Comparison of ENCODE assay signal across 8 cellular contexts in genomic region chr1:172359531-172359991, GRCh38.
DNase-seq lines count a peak whose midpoint lies in the region; ATAC-seq and TF ChIP-seq lines count a peak whose summit lies in the region.

No MANE protein-coding gene starts in this region.

- no peak overlapping the region for H2AFZ ChIP-seq in SK-N-SH (ENCODE audit: low read depth)

- CTCF ChIA-PET in activated naive CD4-positive, alpha-beta T cell treated with anti-CD3 and anti-CD28 coated beads, Interleukin-2, amount 10 ng/mL, durations not matched to agents 7 days and 5 days (lab: Charles Lee) = interaction anchor here (0.9 to 3.0 kb wide), 6 partner anchors 18 to 714 kb away, joined by 3 to 15 read pairs (median 4); no protein-coding TSS in a partner anchor
- CTCF ChIA-PET in SK-N-SH (lab: Yijun Ruan, JAX) = interaction anchor here (0.6 to 2.9 kb wide), 9 partner anchors 15 to 357 kb away, joined by 3 to 15 read pairs (median 4); no protein-coding TSS in a partner anchor

- H3K27ac ChIP-seq in SK-N-SH (ENCODE audit: low read depth in 2 of 2, low read length in 1 of 2) (peak overlapping the region; percentile 97 to 100), gastroesophageal sphincter (peak overlapping the region; percentile 75 to 93 (median 85)), transverse colon (peak overlapping the region; percentile 82 to 91 (median 90))

- H3K4me3 ChIP-seq in SK-N-SH (ENCODE audit: low read depth in 2 of 2, low read length in 1 of 2) (peak overlapping the region in 1 of 2 experiments; percentile 48; a peak in 3 of 4 replicates), gastroesophageal sphincter (no peak overlapping the region), transverse colon (no peak overlapping the region)

- WGBS in SK-N-SH (ENCODE audit: low lambda C conversion rate) = 1% methylated on average over 3 of the region's 3 CpGs
- 8 to 13% methylated on average over 3 of the region's 3 CpGs for WGBS in gastroesophageal sphincter (ENCODE audit: low coverage in 1 of 2), 2 donors
- WGBS in transverse colon (ENCODE audit: low coverage in 1 of 2), 2 donors = 10 to 22% methylated on average over 3 of the region's 3 CpGs

- peaks cover 34% of the 10 kb centered on the region for H3K4me1 Mint-ChIP-seq in activated naive CD4-positive, alpha-beta T cell treated with anti-CD3 and anti-CD28 coated beads, Interleukin-2, amount 10 ng/mL, durations not matched to agents 7 days and 5 days

- H3K27ac Mint-ChIP-seq in activated naive CD4-positive, alpha-beta T cell treated with anti-CD3 and anti-CD28 coated beads, Interleukin-2, amount 10 ng/mL, durations not matched to agents 7 days and 5 days = peak overlapping the region; percentile 86

- no peaks in the 10 kb centered on the region for H3K36me3 Mint-ChIP-seq in activated naive CD4-positive, alpha-beta T cell treated with anti-CD3 and anti-CD28 coated beads, Interleukin-2, amount 10 ng/mL, durations not matched to agents 7 days and 5 days

- no peak for TF ChIP-seq RAD21 in SK-N-SH (IDR thresholded peaks at IDR 0.05; ENCODE audit: low read length)

- no peaks in the 10 kb centered on the region for H3K9me3 Mint-ChIP-seq in activated naive CD4-positive, alpha-beta T cell treated with anti-CD3 and anti-CD28 coated beads, Interleukin-2, amount 10 ng/mL, durations not matched to agents 7 days and 5 days

- H3K27me3 ChIP-seq in SK-N-SH (ENCODE audit: insufficient read depth) (no peaks in the 10 kb centered on the region), gastroesophageal sphincter (no peaks in the 10 kb centered on the region), transverse colon (no peaks in the 10 kb centered on the region)

- no peaks in the 10 kb centered on the region for H3K9me2 ChIP-seq in SK-N-SH

- TF ChIP-seq EP300 in SK-N-SH (IDR thresholded peaks at IDR 0.05; ENCODE audit: borderline replicate concordance in 1 of 2, low read depth in 1 of 2, low read length in 1 of 2) (no peak), gastroesophageal sphincter (IDR thresholded peaks at IDR 0.05) (no peak), transverse colon (IDR thresholded peaks at IDR 0.05; ENCODE audit: low read depth) (peak; percentile 58)

- H3K4me2 ChIP-seq in SK-N-SH = peak overlapping the region; percentile 69

- no peaks in the 10 kb centered on the region for H4K20me1 ChIP-seq in SK-N-SH (ENCODE audit: insufficient read depth)

- ATAC-seq in gastroesophageal sphincter (no peak), GM18867 (IDR thresholded peaks at IDR 0.05; ENCODE audit: unreplicated experiment) (no peak), GM18861 (IDR thresholded peaks at IDR 0.05; ENCODE audit: unreplicated experiment) (no peak)

- H3K9me3 ChIP-seq in SK-N-SH (no peaks in the 10 kb centered on the region), gastroesophageal sphincter (no peaks in the 10 kb centered on the region), transverse colon (no peaks in the 10 kb centered on the region)

- TF ChIP-seq CTCF in SK-N-SH (IDR thresholded peaks at IDR 0.05) = no peak
- no peak for TF ChIP-seq CTCF in gastroesophageal sphincter (IDR thresholded peaks at IDR 0.05)
- TF ChIP-seq CTCF in transverse colon (IDR thresholded peaks at IDR 0.05) = no peak

- H3K36me3 ChIP-seq in SK-N-SH (replicated peaks in 1 of 2; ENCODE audit: control insufficient read depth in 1 of 2, insufficient read depth in 2 of 2, low read length in 1 of 2) = no peaks in the 10 kb centered on the region
- H3K36me3 ChIP-seq in gastroesophageal sphincter = no peaks in the 10 kb centered on the region
- no peaks in the 10 kb centered on the region for H3K36me3 ChIP-seq in transverse colon

- peaks cover 44% of the 10 kb centered on the region for H3F3A ChIP-seq in SK-N-SH (replicated peaks; ENCODE audit: insufficient read depth)

- H3K4me3 Mint-ChIP-seq in activated naive CD4-positive, alpha-beta T cell treated with anti-CD3 and anti-CD28 coated beads, Interleukin-2, amount 10 ng/mL, durations not matched to agents 7 days and 5 days = no peak overlapping the region

- H3K27me3 Mint-ChIP-seq in activated naive CD4-positive, alpha-beta T cell treated with anti-CD3 and anti-CD28 coated beads, Interleukin-2, amount 10 ng/mL, durations not matched to agents 7 days and 5 days = no peaks in the 10 kb centered on the region

- no peak for DNase-seq in activated naive CD4-positive, alpha-beta T cell treated with anti-CD3 and anti-CD28 coated beads, Interleukin-2, amount 10 ng/mL, durations not matched to agents 7 days and 5 days
- no peak for DNase-seq in activated naive CD4-positive, alpha-beta T cell (lab: John Stamatoyannopoulos, UW)
- no peak for DNase-seq in SK-N-SH
- DNase-seq in transverse colon = no peak
- no peak for DNase-seq in activated CD4-positive, alpha-beta T cell treated with anti-CD3 and anti-CD28 coated beads for 48 hours

- POLR2A ChIA-PET in SK-N-SH (lab: Yijun Ruan, JAX) = interaction anchor here (0.6 to 2.0 kb wide), 3 partner anchors 16 to 248 kb away, joined by 3 to 9 read pairs (median 4); no protein-coding TSS in a partner anchor

- intact Hi-C loops in transverse colon (cut with DNase I; ENCODE audit: low total_unique reads) = loop anchor here (2.0 kb wide), 1 partner anchor 39 kb away; no protein-coding TSS in a partner anchor

- H3K79me2 ChIP-seq in SK-N-SH (ENCODE audit: insufficient read depth) = no peaks in the 10 kb centered on the region

- peak overlapping the region; percentile 59; the same call in 1 of the 2 replicates for H3K9ac ChIP-seq in SK-N-SH

- H3K4me1 ChIP-seq in SK-N-SH (ENCODE audit: control insufficient read depth in 1 of 2, insufficient read depth in 2 of 2, low read depth in 1 of 2, low read length in 1 of 2) = peaks cover 49 to 50% of the 10 kb centered on the region in 2 experiments; a peak in 3 of 4 replicates
- H3K4me1 ChIP-seq in gastroesophageal sphincter = peaks cover 15 to 55% (median 20%) of the 10 kb centered on the region in 3 donors
- peaks cover 40 to 69% (median 53%) of the 10 kb centered on the region in 4 donors for H3K4me1 ChIP-seq in transverse colon

- in situ Hi-C loops in transverse colon (cut with MboI; ENCODE audit: low pct_ligation_motif_present in 1 of 4, low pct_unique_long_range_greater_than_20kb in 1 of 4, low sequenced_read_pairs in 3 of 4) = no loop called here

- TF ChIP-seq POLR2A in gastroesophageal sphincter (IDR thresholded peaks at IDR 0.05) (no peak), transverse colon (IDR thresholded peaks at IDR 0.05) (no peak)

TF ChIP-seq in SK-N-SH, 30 proteins besides CTCF, POLR2A, EP300 and RAD21:
- 0 out of 2 replicates have a peak, but pooled peaks have one; percentile 16 for TF ChIP-seq NFIC (IDR thresholded peaks at IDR 0.05; ENCODE audit: borderline replicate concordance)
- TF ChIP-seq, protein P1, sequence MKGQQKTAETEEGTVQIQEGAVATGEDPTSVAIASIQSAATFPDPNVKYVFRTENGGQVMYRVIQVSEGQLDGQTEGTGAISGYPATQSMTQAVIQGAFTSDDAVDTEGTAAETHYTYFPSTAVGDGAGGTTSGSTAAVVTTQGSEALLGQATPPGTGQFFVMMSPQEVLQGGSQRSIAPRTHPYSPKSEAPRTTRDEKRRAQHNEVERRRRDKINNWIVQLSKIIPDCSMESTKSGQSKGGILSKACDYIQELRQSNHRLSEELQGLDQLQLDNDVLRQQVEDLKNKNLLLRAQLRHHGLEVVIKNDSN (IDR thresholded peaks at IDR 0.05; ENCODE audit: borderline replicate concordance, low read depth) = peak; percentile 17; the same call in 1 of the 2 replicates
- no peak for TF ChIP-seq SIN3A (IDR thresholded peaks at IDR 0.05; ENCODE audit: borderline replicate concordance, low read depth, low read length)
- TF ChIP-seq POLR2AphosphoS5 (IDR thresholded peaks at IDR 0.05; ENCODE audit: low read depth, low read length) = no peak
- no peak for TF ChIP-seq FOXM1 (IDR thresholded peaks at IDR 0.05; ENCODE audit: low read depth)
